Comparison of ENCODE assay signal across 17 cellular contexts in the genomic region with DNA sequence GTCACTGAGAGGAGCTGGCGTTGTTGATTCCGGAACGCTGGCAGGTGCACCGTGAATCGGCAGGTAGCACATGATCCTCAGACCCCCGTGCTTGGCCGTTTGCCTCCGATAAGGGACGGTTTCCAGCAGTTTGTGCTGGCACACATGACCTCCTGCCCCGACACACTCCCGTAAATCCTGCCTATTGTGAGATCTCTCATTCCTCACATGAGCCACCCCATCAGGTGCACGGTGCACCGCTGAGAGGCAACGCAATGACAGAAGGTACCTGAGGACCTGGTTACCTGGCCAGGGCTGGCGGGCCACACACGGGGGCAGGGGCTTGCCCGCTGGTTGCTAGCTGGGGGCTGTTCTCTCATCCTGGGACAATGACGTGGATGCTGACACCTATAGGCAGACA.
"Had no signal": no experiment of that assay in that cellular context is flagged by ENCODE, and none has a peak within 500 bp of the region (broad histone marks: within the 10 kb centered on the region; RNA-seq: fewer than 3 reads in every experiment).

No MANE protein-coding gene starts in this region.

- H3K27me3 ChIP-seq: gastroesophageal sphincter, suprapubic skin had no signal

- H3K4me3 Mint-ChIP-seq: activated naive CD4-positive, alpha-beta T cell treated with anti-CD3 and anti-CD28 coated beads for 36 hours; activated naive CD8-positive, alpha-beta T cell treated with anti-CD3 and anti-CD28 coated beads, Interleukin-2, amount 50 U/mL, for 24 hours; nephron; stimulated activated naive CD8-positive, alpha-beta T cell treated with anti-CD3 and anti-CD28 coated beads, Interleukin-15, Interleukin-2, amounts not matched to agents 100 ng/mL and 50 ng/mL, for 24 hours had no signal

- H3K27ac Mint-ChIP-seq: activated naive CD4-positive, alpha-beta T cell treated with anti-CD3 and anti-CD28 coated beads for 36 hours; activated naive CD8-positive, alpha-beta T cell treated with anti-CD3 and anti-CD28 coated beads, Interleukin-2, amount 50 U/mL, for 24 hours; activated T-helper 2 cell treated with anti-CD3 and anti-CD28 coated beads, Interferon-gamma antibody, Interleukin-2, Interleukin-4, amounts not matched to agents 10 μg/mL and 5 μg/mL and 100 μg/mL, durations not matched to agents 14 hours and 24 hours and 36 hours; nephron; stimulated activated naive CD8-positive, alpha-beta T cell treated with anti-CD3 and anti-CD28 coated beads, Interleukin-15, Interleukin-2, amounts not matched to agents 100 ng/mL and 50 ng/mL, for 24 hours had no signal

- ATAC-seq: activated naive CD8-positive, alpha-beta T cell treated with anti-CD3 and anti-CD28 coated beads, Interleukin-2, amount 50 U/mL, for 24 hours; gastroesophageal sphincter; sciatic nerve had no signal

- FAIRE-seq: endometrium, kidney had no signal

- H3K27me3 Mint-ChIP-seq: activated naive CD8-positive, alpha-beta T cell treated with anti-CD3 and anti-CD28 coated beads, Interleukin-2, amount 50 U/mL, for 24 hours; stimulated activated naive CD8-positive, alpha-beta T cell treated with anti-CD3 and anti-CD28 coated beads, Interleukin-15, Interleukin-2, amounts not matched to agents 100 ng/mL and 50 ng/mL, for 24 hours had no signal

- H3K9me3 ChIP-seq: gastroesophageal sphincter, suprapubic skin had no signal

- H3K4me3 ChIP-seq: gastroesophageal sphincter, suprapubic skin had no signal

- DNase-seq: activated CD4-positive, alpha-beta T cell treated with anti-CD3 and anti-CD28 coated beads for 1 hour; activated CD4-positive, alpha-beta T cell treated with anti-CD3 and anti-CD28 coated beads, Interleukin-2, amount 50 U/mL, for 4 hours; activated naive CD4-positive, alpha-beta T cell treated with anti-CD3 and anti-CD28 coated beads for 36 hours; activated naive CD8-positive, alpha-beta T cell treated with anti-CD3 and anti-CD28 coated beads, Interleukin-2, amount 50 U/mL, for 24 hours; activated T-cell treated with anti-CD3 and anti-CD28 coated beads, Interleukin-2, amount 50 U/mL, for 1 hour; aorta; hypothalamus; nucleus accumbens; trophoblast cell had no signal

- H3K4me1 Mint-ChIP-seq: activated naive CD8-positive, alpha-beta T cell treated with anti-CD3 and anti-CD28 coated beads, Interleukin-2, amount 50 U/mL, for 24 hours had no signal

- H3K27ac ChIP-seq: gastroesophageal sphincter, suprapubic skin had no signal

- H3K9me3 Mint-ChIP-seq: activated naive CD4-positive, alpha-beta T cell treated with anti-CD3 and anti-CD28 coated beads for 36 hours; activated naive CD8-positive, alpha-beta T cell treated with anti-CD3 and anti-CD28 coated beads, Interleukin-2, amount 50 U/mL, for 24 hours; activated T-helper 2 cell treated with anti-CD3 and anti-CD28 coated beads, Interferon-gamma antibody, Interleukin-2, Interleukin-4, amounts not matched to agents 10 μg/mL and 5 μg/mL and 100 μg/mL, durations not matched to agents 14 hours and 24 hours and 36 hours; nephron; stimulated activated naive CD8-positive, alpha-beta T cell treated with anti-CD3 and anti-CD28 coated beads, Interleukin-15, Interleukin-2, amounts not matched to agents 100 ng/mL and 50 ng/mL, for 24 hours had no signal
